Comparison of ENCODE assay signal across 17 cellular contexts in the genomic region with DNA sequence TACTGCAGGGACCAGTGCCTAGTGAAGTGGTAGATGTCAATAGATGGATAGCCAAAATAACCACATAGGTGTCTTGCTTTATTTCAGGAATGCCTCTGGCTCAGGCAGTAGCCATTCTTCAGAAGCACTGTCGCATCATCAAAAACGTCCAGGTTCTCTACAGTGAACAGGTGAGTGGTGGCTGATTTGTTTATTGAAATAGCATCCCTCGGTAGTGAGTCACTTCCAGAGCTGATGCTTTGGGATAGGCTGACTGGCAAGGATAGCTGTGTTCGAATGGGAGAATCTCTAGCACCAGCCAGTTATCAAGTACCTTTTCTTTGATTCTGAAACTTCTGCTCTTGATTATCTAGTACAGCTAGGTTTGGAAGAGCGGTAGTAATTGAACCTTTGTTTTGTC.
"Had no signal": no experiment of that assay in that cellular context is flagged by ENCODE, and none has a peak within 500 bp of the region (broad histone marks: within the 10 kb centered on the region; RNA-seq: fewer than 3 reads in every experiment).

No MANE protein-coding gene starts in this region.

- H3K27ac ChIP-seq: breast epithelium, gastroesophageal sphincter, heart right ventricle, ovary, spleen had no signal

- DNase-seq: activated B cell treated with CpG ODN at 0.5 μM for 24 hours; activated CD4-positive, alpha-beta T cell treated with anti-CD3 and anti-CD28 coated beads, Interleukin-2, amount 10 ng/mL, durations not matched to agents 24 days and 14 days; activated naive CD4-positive, alpha-beta T cell; activated naive CD8-positive, alpha-beta T cell treated with anti-CD3 and anti-CD28 coated beads, Interleukin-2, amount 10 ng/mL, durations not matched to agents 7 days and 5 days; dermis blood vessel endothelial cell; heart right ventricle; naive B cell; ovary; spleen; SW 1271 had no signal

- H3K4me3 Mint-ChIP-seq: activated B cell treated with CpG ODN at 0.5 μM for 24 hours; activated CD4-positive, alpha-beta T cell treated with anti-CD3 and anti-CD28 coated beads, Interleukin-2, amount 10 ng/mL, durations not matched to agents 24 days and 14 days; activated naive CD8-positive, alpha-beta T cell treated with anti-CD3 and anti-CD28 coated beads, Interleukin-2, amount 10 ng/mL, durations not matched to agents 7 days and 5 days; naive B cell; stimulated activated naive CD8-positive, alpha-beta T cell treated with anti-CD3 and anti-CD28 coated beads, Interleukin-15, Interleukin-2, amounts not matched to agents 100 ng/mL and 50 ng/mL, for 24 hours; T-helper 2 cell treated with Interferon-gamma antibody and Interleukin-4, amounts not matched to agents 5 μg/mL and 100 μg/mL, for 36 hours; type B pancreatic cell had no signal

- H3K9me3 ChIP-seq: breast epithelium, gastroesophageal sphincter, heart right ventricle, ovary, spleen had no signal

- H3K9me3 Mint-ChIP-seq: activated B cell treated with CpG ODN at 0.5 μM for 24 hours; activated CD4-positive, alpha-beta T cell treated with anti-CD3 and anti-CD28 coated beads, Interleukin-2, amount 10 ng/mL, durations not matched to agents 24 days and 14 days; activated naive CD8-positive, alpha-beta T cell treated with anti-CD3 and anti-CD28 coated beads, Interleukin-2, amount 10 ng/mL, durations not matched to agents 7 days and 5 days; naive B cell; stimulated activated naive CD8-positive, alpha-beta T cell treated with anti-CD3 and anti-CD28 coated beads, Interleukin-15, Interleukin-2, amounts not matched to agents 100 ng/mL and 50 ng/mL, for 24 hours; T-helper 2 cell treated with Interferon-gamma antibody and Interleukin-4, amounts not matched to agents 5 μg/mL and 100 μg/mL, for 36 hours; type B pancreatic cell had no signal

- H3K27me3 ChIP-seq: breast epithelium, gastroesophageal sphincter, heart right ventricle, ovary, spleen had no signal

- ATAC-seq: gastroesophageal sphincter, heart right ventricle, left lobe of liver, sciatic nerve had no signal

- H3K4me1 ChIP-seq: breast epithelium, gastroesophageal sphincter had no signal

- H3K4me3 ChIP-seq: breast epithelium, gastroesophageal sphincter, heart right ventricle, ovary, spleen had no signal

- H3K27ac Mint-ChIP-seq: activated B cell treated with CpG ODN at 0.5 μM for 24 hours; activated CD4-positive, alpha-beta T cell treated with anti-CD3 and anti-CD28 coated beads, Interleukin-2, amount 10 ng/mL, durations not matched to agents 24 days and 14 days; activated naive CD8-positive, alpha-beta T cell treated with anti-CD3 and anti-CD28 coated beads, Interleukin-2, amount 10 ng/mL, durations not matched to agents 7 days and 5 days; naive B cell; stimulated activated naive CD8-positive, alpha-beta T cell treated with anti-CD3 and anti-CD28 coated beads, Interleukin-15, Interleukin-2, amounts not matched to agents 100 ng/mL and 50 ng/mL, for 24 hours; T-helper 2 cell treated with Interferon-gamma antibody and Interleukin-4, amounts not matched to agents 5 μg/mL and 100 μg/mL, for 36 hours; type B pancreatic cell had no signal

- H3K4me1 Mint-ChIP-seq: activated B cell treated with CpG ODN at 0.5 μM for 24 hours had no signal

- H3K36me3 ChIP-seq: breast epithelium, ovary had no signal

- H3K27me3 Mint-ChIP-seq: activated B cell treated with CpG ODN at 0.5 μM for 24 hours; activated CD4-positive, alpha-beta T cell treated with anti-CD3 and anti-CD28 coated beads, Interleukin-2, amount 10 ng/mL, durations not matched to agents 24 days and 14 days; activated naive CD8-positive, alpha-beta T cell treated with anti-CD3 and anti-CD28 coated beads, Interleukin-2, amount 10 ng/mL, durations not matched to agents 7 days and 5 days; naive B cell; stimulated activated naive CD8-positive, alpha-beta T cell treated with anti-CD3 and anti-CD28 coated beads, Interleukin-15, Interleukin-2, amounts not matched to agents 100 ng/mL and 50 ng/mL, for 24 hours; type B pancreatic cell had no signal
